17 cellular contexts compared by ENCODE assay signal in the genomic region with DNA sequence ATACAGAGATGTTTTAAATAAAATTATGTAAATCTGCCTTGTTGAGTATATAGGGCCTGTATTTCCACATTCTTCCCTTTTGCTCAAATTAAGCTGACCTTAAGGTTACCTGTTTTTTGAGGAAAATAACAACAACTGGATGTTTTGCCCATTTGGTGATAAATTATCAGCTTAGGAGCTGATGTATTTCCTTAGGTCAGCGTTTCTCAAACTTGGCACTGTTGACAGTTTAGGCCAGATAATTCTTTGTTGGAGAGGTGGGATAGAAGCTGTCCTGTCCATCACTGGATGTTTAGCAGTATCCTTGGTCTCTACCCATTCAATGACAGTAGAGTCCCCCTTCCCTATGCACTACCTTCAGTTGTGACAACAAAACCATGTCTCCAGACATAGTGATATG. TPM values are rescaled to one million over a fixed set of nuclear protein-coding genes. Genes with fewer than 3 reads are reported as not detected.
DNase-seq lines count a peak whose midpoint lies in the region; ATAC-seq, FAIRE-seq and TF ChIP-seq lines count a peak whose summit lies in the region.
"Had no signal": no experiment of that assay in that cellular context is flagged by ENCODE, and none has a peak within 500 bp of the region (broad histone marks: within the 10 kb centered on the region; RNA-seq: fewer than 3 reads in every experiment).

No MANE protein-coding gene starts in this region.

- CTCF ChIA-PET in mammary epithelial cell (lab: Charles Lee; ENCODE audit: low non-redundant PET): interaction anchor here (0.5 kb wide), 1 partner anchor 388 kb away, joined by 3 read pairs; no protein-coding TSS in a partner anchor
- CTCF ChIA-PET in PC-9 (lab: Charles Lee): interaction anchor here (0.6 kb wide), 1 partner anchor 667 kb away, joined by 3 read pairs; no protein-coding TSS in a partner anchor

- in situ Hi-C loops in mammary epithelial cell (cut with MboI; ENCODE audit: low sequenced_read_pairs in 2 of 2): loop anchor here in 1 of 2 donors (25.0 kb wide), 1 partner anchor 311 kb away; no protein-coding TSS in a partner anchor

- no peak overlapping the region for H3K4me3 ChIP-seq in mammary epithelial cell (replicated peaks in 1 of 3; ENCODE audit: insufficient read depth in 1 of 3, low read depth in 2 of 3, low read length in 3 of 3)
- H3K4me3 ChIP-seq in breast epithelium: no peak overlapping the region
- no peak overlapping the region for H3K4me3 ChIP-seq in PC-9
- no peak overlapping the region for H3K4me3 ChIP-seq in keratinocyte (ENCODE audit: control insufficient read depth in 2 of 3, extremely low read depth in 1 of 3, insufficient read depth in 2 of 3, low read depth in 1 of 3, low read length in 3 of 3)
- no peak overlapping the region for H3K4me3 ChIP-seq in spleen
- H3K4me3 ChIP-seq: BLaER1 had no signal

- H3K4me1 ChIP-seq in mammary epithelial cell (ENCODE audit: insufficient read depth, low read length) (peaks cover 10% of the 10 kb centered on the region), breast epithelium (no peaks in the 10 kb centered on the region), PC-9 (replicated peaks; ENCODE audit: insufficient read depth) (peaks cover 7% of the 10 kb centered on the region; the same call in 1 of the 2 replicates), keratinocyte (ENCODE audit: control insufficient read depth, extremely low read depth, insufficient read depth, low read length) (peaks cover 16% of the 10 kb centered on the region), spleen (peaks cover 0 to 11% (median 8%) of the 10 kb centered on the region in 6 donors)
- H3K4me1 ChIP-seq: BLaER1, Caco-2 had no signal

- H3K4me1 Mint-ChIP-seq in stimulated activated memory B cell treated with anti-CD40 and anti-IgM and Interleukin-4, amounts not matched to agents 10 μg/mL and 1 μg/mL and 100 μg/mL, for 72 hours: peaks cover 6% of the 10 kb centered on the region

- H3K36me3 ChIP-seq in mammary epithelial cell (ENCODE audit: insufficient read depth, low read length): peaks cover 8% of the 10 kb centered on the region
- H3K36me3 ChIP-seq in breast epithelium: no peaks in the 10 kb centered on the region
- no peaks in the 10 kb centered on the region for H3K36me3 ChIP-seq in PC-9 (ENCODE audit: low read depth)
- H3K36me3 ChIP-seq in keratinocyte (ENCODE audit: control insufficient read depth in 2 of 2, extremely low read depth in 1 of 2, insufficient read depth in 2 of 2, low read length in 2 of 2): peaks cover 3 to 6% of the 10 kb centered on the region in 2 experiments
- H3K36me3 ChIP-seq in spleen: no peaks in the 10 kb centered on the region
- H3K36me3 ChIP-seq: BLaER1 had no signal

- no peak for TF ChIP-seq POLR2A in breast epithelium (IDR thresholded peaks at IDR 0.05)
- no peak for TF ChIP-seq POLR2A in spleen (IDR thresholded peaks at IDR 0.05)

- intact Hi-C loops in mammary epithelial cell (cut with micrococcal nuclease): no loop called here
- intact Hi-C loops in breast epithelium (cut with DNase I; ENCODE audit: low total_unique reads): no loop called here
- intact Hi-C loops in PC-9 (cut with micrococcal nuclease; ENCODE audit: unreplicated experiment): no loop called here
- intact Hi-C loops in spleen (cut with DNase I; ENCODE audit: low total_unique reads): no loop called here

- H3K9ac ChIP-seq in mammary epithelial cell (ENCODE audit: insufficient read depth, low read length) (no peak overlapping the region), keratinocyte (ENCODE audit: control insufficient read depth, extremely low read depth, insufficient read depth, low read length) (peak overlapping the region; percentile 92)
- H3K9ac ChIP-seq: BLaER1 had no signal

- H3K27ac ChIP-seq in mammary epithelial cell (ENCODE audit: insufficient read depth, low read depth, low read length) (no peak overlapping the region), breast epithelium (no peak overlapping the region), PC-9 (no peak overlapping the region), keratinocyte (ENCODE audit: control insufficient read depth, insufficient read depth, low read length) (no peak overlapping the region), spleen (no peak overlapping the region)
- H3K27ac ChIP-seq: BLaER1 had no signal

- dilution Hi-C loops in mammary epithelial cell (cut with HindIII; ENCODE audit: low sequenced_read_pairs) (no loop called here), keratinocyte (cut with MboI; ENCODE audit: extremely low pct_ligation_motif_present, low sequenced_read_pairs) (no loop called here)

- WGBS in mammary epithelial cell (ENCODE audit: low coverage, missing lambda C conversion rate): 50% methylated on average over 1 of the region's 1 CpG
- WGBS in spleen, 5 donors: 72 to 88% (median 78%) methylated on average over 1 of the region's 1 CpG

- TF ChIP-seq CTCF in mammary epithelial cell (conservative IDR thresholded peaks at IDR 0.05 in 1 of 2, IDR thresholded peaks at IDR 0.05 in 1 of 2; ENCODE audit: extremely low read depth in 1 of 2, insufficient read depth in 1 of 2, low read depth in 1 of 2, low read length in 2 of 2): no peak
- no peak for TF ChIP-seq CTCF in breast epithelium (IDR thresholded peaks at IDR 0.05)
- no peak for TF ChIP-seq CTCF in PC-9 (conservative IDR thresholded peaks at IDR 0.05)
- no peak for TF ChIP-seq CTCF in keratinocyte (optimal IDR thresholded peaks at IDR 0.05 in 1 of 3, IDR thresholded peaks at IDR 0.05 in 1 of 3, conservative IDR thresholded peaks at IDR 0.05 in 1 of 3; ENCODE audit: extremely low read depth in 1 of 3, insufficient read depth in 2 of 3, low read length in 3 of 3)
- no peak for TF ChIP-seq CTCF in spleen (IDR thresholded peaks at IDR 0.05 in 8 of 11, conservative IDR thresholded peaks at IDR 0.05 in 3 of 11)

- H3K27ac Mint-ChIP-seq in stimulated activated memory B cell treated with anti-CD40 and anti-IgM and Interleukin-4, amounts not matched to agents 10 μg/mL and 1 μg/mL and 100 μg/mL, for 72 hours: no peak overlapping the region
- H3K27ac Mint-ChIP-seq: CD8-positive, alpha-beta memory T cell had no signal

- no peak for FAIRE-seq in keratinocyte (lab: Jason Lieb, UNC)
- FAIRE-seq: GM19239, H54 had no signal

- no peaks in the 10 kb centered on the region for H3K9me3 Mint-ChIP-seq in stimulated activated memory B cell treated with anti-CD40 and anti-IgM and Interleukin-4, amounts not matched to agents 10 μg/mL and 1 μg/mL and 100 μg/mL, for 72 hours
- H3K9me3 Mint-ChIP-seq: CD8-positive, alpha-beta memory T cell had no signal

- peaks cover 23% of the 10 kb centered on the region for H3K27me3 Mint-ChIP-seq in stimulated activated memory B cell treated with anti-CD40 and anti-IgM and Interleukin-4, amounts not matched to agents 10 μg/mL and 1 μg/mL and 100 μg/mL, for 72 hours

- H3K4me3 Mint-ChIP-seq in stimulated activated memory B cell treated with anti-CD40 and anti-IgM and Interleukin-4, amounts not matched to agents 10 μg/mL and 1 μg/mL and 100 μg/mL, for 72 hours: no peak overlapping the region

- no peaks in the 10 kb centered on the region for H3K9me2 ChIP-seq in PC-9 (ENCODE audit: insufficient read depth)

- DNase-seq in mammary epithelial cell (no peak), breast epithelium (ENCODE audit: low spot score in 2 of 2) (no peak), PC-9 (no peak), keratinocyte (ENCODE audit: low read depth, low spot score) (no peak), spleen (no peak)
- DNase-seq: AML-193; Caco-2; CD8-positive, alpha-beta memory T cell; DND-41; GDM1; KBM-7 had no signal

- H3K27me3 ChIP-seq in mammary epithelial cell (ENCODE audit: insufficient read depth, low read length) (no peaks in the 10 kb centered on the region), breast epithelium (no peaks in the 10 kb centered on the region), PC-9 (ENCODE audit: insufficient read depth, low read depth) (no peaks in the 10 kb centered on the region), keratinocyte (ENCODE audit: control insufficient read depth, extremely low read depth, insufficient read depth, low read length) (no peaks in the 10 kb centered on the region), spleen (replicated peaks in 1 of 7) (peaks cover 0 to 22% (median 8%) of the 10 kb centered on the region in 7 donors)

- H3K9me3 ChIP-seq in mammary epithelial cell (replicated peaks; ENCODE audit: insufficient read depth, low read length): no peaks in the 10 kb centered on the region
- no peaks in the 10 kb centered on the region for H3K9me3 ChIP-seq in breast epithelium
- H3K9me3 ChIP-seq in PC-9 (ENCODE audit: insufficient read depth, low read depth): no peaks in the 10 kb centered on the region
- H3K9me3 ChIP-seq in keratinocyte (ENCODE audit: control insufficient read depth, low read depth, low read length): no peaks in the 10 kb centered on the region
- no peaks in the 10 kb centered on the region for H3K9me3 ChIP-seq in spleen
- H3K9me3 ChIP-seq: BLaER1, Caco-2 had no signal

- no peaks in the 10 kb centered on the region for H3K36me3 Mint-ChIP-seq in stimulated activated memory B cell treated with anti-CD40 and anti-IgM and Interleukin-4, amounts not matched to agents 10 μg/mL and 1 μg/mL and 100 μg/mL, for 72 hours

- H2AFZ ChIP-seq in mammary epithelial cell (ENCODE audit: low read depth, low read length) (no peak overlapping the region), PC-9 (no peak overlapping the region), keratinocyte (ENCODE audit: control insufficient read depth, low read length) (no peak overlapping the region)

- H3F3A ChIP-seq in PC-9 (ENCODE audit: insufficient read depth, low read depth): no peaks in the 10 kb centered on the region

- peaks cover 12% of the 10 kb centered on the region for H3K79me2 ChIP-seq in mammary epithelial cell (ENCODE audit: insufficient read depth, low read length)
- H3K79me2 ChIP-seq in PC-9 (ENCODE audit: low read depth): no peaks in the 10 kb centered on the region
- peaks cover 11% of the 10 kb centered on the region for H3K79me2 ChIP-seq in keratinocyte (ENCODE audit: control insufficient read depth, insufficient read depth, low read length)

- H3K9me1 ChIP-seq in keratinocyte (ENCODE audit: control insufficient read depth, extremely low read depth, insufficient read depth, low read length): no peaks in the 10 kb centered on the region

- H3K4me2 ChIP-seq in mammary epithelial cell (ENCODE audit: insufficient read depth, low read depth, low read length): peak overlapping the region; percentile 95
- 0 out of 2 replicates have a peak overlapping the region, but pooled peaks have one; percentile 84 for H3K4me2 ChIP-seq in PC-9
- H3K4me2 ChIP-seq in keratinocyte (ENCODE audit: control insufficient read depth, extremely low read depth, insufficient read depth, low read depth, low read length): peak overlapping the region; percentile 97
- H3K4me2 ChIP-seq: BLaER1 had no signal

- ATAC-seq in stimulated activated memory B cell treated with anti-CD40 and anti-IgM and Interleukin-4, amounts not matched to agents 10 μg/mL and 1 μg/mL and 100 μg/mL, for 72 hours: no peak
- ATAC-seq in HG02970 (IDR thresholded peaks at IDR 0.05; ENCODE audit: low FRiP score, unreplicated experiment): no peak

- POLR2A ChIA-PET in PC-9 (lab: Charles Lee; ENCODE audit: unreplicated experiment): interaction anchor here (1.1 kb wide), 1 partner anchor 21 kb away, joined by 3 read pairs; a partner anchor contains a TSS

- no TSS peak for BruUV-seq in mammary epithelial cell (replicated peaks; lab: Mats Ljungman, UMichigan)
- BruUV-seq in PC-9 (replicated peaks; lab: Mats Ljungman, UMichigan): no TSS peak

- H4K20me1 ChIP-seq in mammary epithelial cell (ENCODE audit: insufficient read depth, low read length) (no peaks in the 10 kb centered on the region), PC-9 (ENCODE audit: insufficient read depth) (no peaks in the 10 kb centered on the region), keratinocyte (ENCODE audit: control insufficient read depth, extremely low read depth, insufficient read depth, low read length) (no peaks in the 10 kb centered on the region)
- H4K20me1 ChIP-seq: BLaER1 had no signal

RNA-seq across cellular contexts. Expression of a gene that starts 7.2 kb away (rescaled TPM):
- total RNA-seq in mammary epithelial cell: 10 to 100 TPM; 16.2 to 26.8 TPM
- polyA plus RNA-seq in mammary epithelial cell: 43.3 TPM
- 56.6 TPM for polyA minus RNA-seq in mammary epithelial cell
- 10 to 100 TPM in 2 of 3 donors, under 1 TPM in 1; 0.48 to 22.5 (median 14.1) TPM for total RNA-seq in breast epithelium
- total RNA-seq in PC-9 (2021): 3.3 and 4.3 TPM in 2 replicates
- polyA plus RNA-seq in keratinocyte: 42.7 to 56.9 TPM (median 47.1 TPM) in 3 replicates
- polyA plus RNA-seq in keratinocyte (2011; ENCODE audit: low read depth): 3.5 TPM
- 43.7 and 50.3 TPM in 2 replicates for polyA plus RNA-seq in keratinocyte (2011; cell fraction: cytosol; rRNA removed)
- polyA plus RNA-seq in keratinocyte (2011; cell fraction: nucleus; rRNA removed): 29.6 and 32.1 TPM in 2 replicates
- polyA plus RNA-seq in keratinocyte (2012; ENCODE audit: low replicate concordance): 28.2 and 28.3 TPM in 2 replicates
- polyA minus RNA-seq in keratinocyte: 17.9 to 33.5 TPM (median 25.5 TPM) in 3 replicates
- polyA minus RNA-seq in keratinocyte (2011; cell fraction: cytosol; rRNA and poly(A)+ RNA removed): 10.7 TPM
- 7.9 and 15.6 TPM in 2 replicates for polyA minus RNA-seq in keratinocyte (2011; cell fraction: nucleus; rRNA and poly(A)+ RNA removed)
- 1 to 10 TPM in 1 of 7 donors, under 1 TPM in 6; 0.32 to 1.4 (median 0.77) TPM for total RNA-seq in spleen
- polyA plus RNA-seq in spleen: under 1 TPM; 0.91 to 0.99 (median 0.91) TPM

RNA-seq across cellular contexts. Expression of a gene that starts 21.5 kb away (rescaled TPM):
- 100 to 1,000 TPM; 203 to 205 TPM for total RNA-seq in mammary epithelial cell
- 209 TPM for polyA plus RNA-seq in mammary epithelial cell
- 82.4 TPM for polyA minus RNA-seq in mammary epithelial cell
- 100 to 1,000 TPM in 1 of 3 donors, 10 to 100 TPM in 2; 81.6 to 123 (median 82.4) TPM for total RNA-seq in breast epithelium
- total RNA-seq in PC-9 (2021): 71.0 and 77.3 TPM in 2 replicates
- polyA plus RNA-seq in keratinocyte: 260 to 338 TPM (median 267 TPM) in 3 replicates
- 230 TPM for polyA plus RNA-seq in keratinocyte (2011; ENCODE audit: low read depth)
- polyA plus RNA-seq in keratinocyte (2011; cell fraction: cytosol; rRNA removed): 293 and 341 TPM in 2 replicates
- 149 and 168 TPM in 2 replicates for polyA plus RNA-seq in keratinocyte (2011; cell fraction: nucleus; rRNA removed)
- polyA plus RNA-seq in keratinocyte (2012; ENCODE audit: low replicate concordance): 270 and 343 TPM in 2 replicates
- 14.6 to 78.3 TPM (median 50.6 TPM) in 3 replicates for polyA minus RNA-seq in keratinocyte
- polyA minus RNA-seq in keratinocyte (2011; cell fraction: cytosol; rRNA and poly(A)+ RNA removed): 91.5 TPM
- 27.6 and 51.2 TPM in 2 replicates for polyA minus RNA-seq in keratinocyte (2011; cell fraction: nucleus; rRNA and poly(A)+ RNA removed)
- total RNA-seq in spleen: 100 to 1,000 TPM in 1 of 7 donors, 10 to 100 TPM in 6; 64.4 to 104 (median 81.7) TPM
- polyA plus RNA-seq in spleen: 100 to 1,000 TPM in 2 of 3 donors, 10 to 100 TPM in 1; 88.1 to 157 (median 131) TPM

RNA-seq across cellular contexts. Expression of a gene that starts 44.0 kb away (rescaled TPM):
- under 1 TPM in 1 of 2 donors, not detected in 1; 0.33 TPM for total RNA-seq in mammary epithelial cell
- polyA plus RNA-seq in mammary epithelial cell: 0.17 TPM
- not detected for polyA minus RNA-seq in mammary epithelial cell
- total RNA-seq in breast epithelium: 1 to 10 TPM in 2 of 3 donors, under 1 TPM in 1; 0.32 to 8.5 (median 3.9) TPM
- 6.0 and 7.1 TPM in 2 replicates for total RNA-seq in PC-9 (2021)
- 0.20 to 0.26 TPM (median 0.25 TPM) in 3 replicates for polyA plus RNA-seq in keratinocyte
- polyA plus RNA-seq in keratinocyte (2011; ENCODE audit: low read depth): 1.0 TPM
- 0.23 TPM in 2 replicates for polyA plus RNA-seq in keratinocyte (2011; cell fraction: cytosol; rRNA removed)
- 0.43 and 0.67 TPM in 2 replicates for polyA plus RNA-seq in keratinocyte (2011; cell fraction: nucleus; rRNA removed)
- polyA plus RNA-seq in keratinocyte (2012; ENCODE audit: low replicate concordance): 0.13 and 0.23 TPM in 2 replicates
- polyA minus RNA-seq in keratinocyte: 0.10 to 0.35 TPM in 2 of 3 replicates, not detected in the other
- not detected for polyA minus RNA-seq in keratinocyte (2011; cell fraction: cytosol; rRNA and poly(A)+ RNA removed)
- polyA minus RNA-seq in keratinocyte (2011; cell fraction: nucleus; rRNA and poly(A)+ RNA removed): 0.21 and 0.85 TPM in 2 replicates
- total RNA-seq in spleen: 1 to 10 TPM in 1 of 7 donors, under 1 TPM in 5, not detected in 1; 0.13 to 1.1 (median 0.30) TPM
- under 1 TPM; 0.17 to 0.30 (median 0.22) TPM for polyA plus RNA-seq in spleen
- total RNA-seq: HT1080 had no signal
- polyA plus RNA-seq: CD8-positive, alpha-beta memory T cell had no signal
